ENCODE assay signal across 26 cellular contexts in the genomic region with DNA sequence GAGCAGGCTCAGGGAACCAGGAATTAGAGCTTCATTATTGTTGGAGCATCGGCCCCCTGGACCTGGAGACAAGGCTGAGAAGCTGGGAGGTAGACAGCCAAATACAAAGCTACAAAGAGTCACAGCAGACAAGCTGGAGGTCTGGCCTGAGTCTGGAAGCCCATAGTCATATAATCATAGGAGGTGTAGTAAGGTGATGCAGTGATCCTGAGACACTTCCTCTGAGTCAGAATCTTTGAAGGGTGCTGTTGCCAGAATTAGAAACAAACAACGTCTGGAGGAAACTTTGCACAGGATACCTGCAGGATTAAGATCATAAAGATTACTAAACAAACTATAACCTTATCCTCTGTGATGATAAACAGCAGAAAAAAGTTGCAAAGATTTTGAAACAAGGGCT.
"Had no signal": no experiment of that assay in that cellular context is flagged by ENCODE, and none has a peak within 500 bp of the region (broad histone marks: within the 10 kb centered on the region; RNA-seq: fewer than 3 reads in every experiment).

No MANE protein-coding gene starts in this region.

- H3K36me3 Mint-ChIP-seq: activated CD4-positive, alpha-beta memory T cell treated with anti-CD3 and anti-CD28 coated beads for 36 hours; naive B cell had no signal

- H3K36me3 ChIP-seq: brain microvascular endothelial cell, esophagus muscularis mucosa, ovary, right atrium auricular region, tibial nerve, WERI-Rb-1 had no signal

- H3K4me1 ChIP-seq: esophagus muscularis mucosa, right atrium auricular region, tibial nerve had no signal

- H3K27ac Mint-ChIP-seq: activated CD4-positive, alpha-beta memory T cell treated with anti-CD3 and anti-CD28 coated beads for 36 hours; activated CD4-positive, alpha-beta T cell treated with anti-CD3 and anti-CD28 coated beads, Interleukin-2, amount 10 ng/mL, durations not matched to agents 24 days and 14 days; activated T-cell treated with anti-CD3 and anti-CD28 coated beads, Interleukin-2, amount 50 U/mL, for 24 hours; nephron progenitor cell; progenitor cell of endocrine pancreas; T-helper 1 cell treated with Interleukin-12 subunit alpha and Interleukin-12 subunit beta and Interleukin-4 antibody, amounts not matched to agents 30 μg/mL and 1 μg/mL, for 36 hours had no signal

- H3K9me3 ChIP-seq: ovary, right atrium auricular region, tibial nerve had no signal

- DNase-seq: activated CD4-positive, alpha-beta memory T cell treated with anti-CD3 and anti-CD28 coated beads for 36 hours; activated CD4-positive, alpha-beta T cell treated with anti-CD3 and anti-CD28 coated beads, Interleukin-2, amount 10 ng/mL, durations not matched to agents 24 days and 14 days; activated CD8-positive, alpha-beta memory T cell treated with anti-CD3 and anti-CD28 coated beads, Interleukin-2, amount 50 U/mL, for 4 hours; activated gamma-delta T cell treated with Interleukin-2 at 50 U/mL for 16 hours; activated naive CD4-positive, alpha-beta T cell treated with anti-CD3 and anti-CD28 coated beads, Interleukin-2, amount 50 U/mL, for 16 hours; activated T-cell treated with anti-CD3 and anti-CD28 coated beads, Interleukin-2, amount 50 U/mL, for 24 hours; amniotic stem cell; brain microvascular endothelial cell; central memory CD4-positive, alpha-beta T cell; glutamatergic neuron; left cardiac atrium; left ventricle myocardium superior; naive B cell; nephron progenitor cell; ovary; stimulated activated CD4-positive, alpha-beta T cell treated with anti-CD3 and anti-CD28 coated beads, Interleukin-15, amount 100 ng/mL, for 24 hours; stimulated activated CD4-positive, alpha-beta T cell treated with anti-CD3 and anti-CD28 coated beads, Interleukin-2, amount 100 ng/mL, for 24 hours; stimulated activated naive CD4-positive, alpha-beta T cell treated with Interleukin-2 at 50 U/mL for 16 hours; T-helper 9 cell; WERI-Rb-1 had no signal

- H3K27ac ChIP-seq: brain microvascular endothelial cell, esophagus muscularis mucosa, ovary, right atrium auricular region, tibial nerve, WERI-Rb-1 had no signal

- H3K4me3 ChIP-seq: esophagus muscularis mucosa, ovary, right atrium auricular region, tibial nerve had no signal

- H3K27me3 ChIP-seq: brain microvascular endothelial cell, esophagus muscularis mucosa, ovary, right atrium auricular region, tibial nerve had no signal

- ATAC-seq: activated CD4-positive, CD25-positive, alpha-beta regulatory T cell treated with anti-CD3 and anti-CD28 coated beads, Interleukin-2, amount 50 U/mL, for 24 hours; left cardiac atrium; left ventricle myocardium superior had no signal

- H3K4me1 Mint-ChIP-seq: activated CD4-positive, alpha-beta T cell treated with anti-CD3 and anti-CD28 coated beads, Interleukin-2, amount 10 ng/mL, durations not matched to agents 24 days and 14 days; naive B cell; nephron progenitor cell had no signal

- H3K4me3 Mint-ChIP-seq: activated CD4-positive, alpha-beta memory T cell treated with anti-CD3 and anti-CD28 coated beads for 36 hours; activated CD4-positive, alpha-beta T cell treated with anti-CD3 and anti-CD28 coated beads, Interleukin-2, amount 10 ng/mL, durations not matched to agents 24 days and 14 days; activated T-cell treated with anti-CD3 and anti-CD28 coated beads, Interleukin-2, amount 50 U/mL, for 24 hours; naive B cell; nephron progenitor cell; T-helper 1 cell treated with Interleukin-12 subunit alpha and Interleukin-12 subunit beta and Interleukin-4 antibody, amounts not matched to agents 30 μg/mL and 1 μg/mL, for 36 hours had no signal

- H3K27me3 Mint-ChIP-seq: activated CD4-positive, alpha-beta memory T cell treated with anti-CD3 and anti-CD28 coated beads for 36 hours; activated CD4-positive, alpha-beta T cell treated with anti-CD3 and anti-CD28 coated beads, Interleukin-2, amount 10 ng/mL, durations not matched to agents 24 days and 14 days; activated T-cell treated with anti-CD3 and anti-CD28 coated beads, Interleukin-2, amount 50 U/mL, for 24 hours; naive B cell; progenitor cell of endocrine pancreas had no signal
